Comparison of ENCODE assay signal across 1 cellular context in the genomic region with DNA sequence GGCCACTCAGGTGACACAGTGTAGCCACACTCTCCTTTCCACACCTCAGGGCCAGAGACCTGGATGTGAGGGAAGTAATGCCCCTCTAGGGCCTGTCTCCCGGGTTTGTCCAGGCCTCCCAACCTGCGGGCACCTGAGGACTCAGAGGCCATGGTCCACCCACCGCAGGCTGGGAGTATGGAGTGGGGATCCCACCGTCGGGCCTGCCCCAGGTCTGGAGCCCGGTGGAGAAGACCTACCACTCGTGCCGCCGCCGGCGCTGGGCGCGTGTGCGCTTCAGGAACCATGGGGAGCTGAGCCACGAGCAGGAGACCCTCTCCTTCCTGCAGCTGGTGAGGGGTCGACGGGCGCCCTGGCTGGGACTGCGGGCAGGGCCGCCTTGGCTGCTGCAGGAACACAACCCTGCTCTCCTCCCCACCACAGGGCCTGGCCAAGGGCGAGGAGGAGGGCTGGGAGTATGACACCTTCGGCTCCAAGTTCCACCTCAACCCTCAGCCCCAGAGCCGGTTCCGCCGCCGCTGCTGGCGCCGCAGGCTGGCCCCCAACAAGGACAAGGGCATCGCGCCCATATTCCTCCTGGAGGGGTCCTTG.
TF ChIP-seq lines count a peak whose summit lies in the region.

No MANE protein-coding gene starts in this region.

TF ChIP-seq in HepG2, 621 proteins besides CTCF, POLR2A, EP300 and RAD21:
- TF ChIP-seq, protein P1, sequence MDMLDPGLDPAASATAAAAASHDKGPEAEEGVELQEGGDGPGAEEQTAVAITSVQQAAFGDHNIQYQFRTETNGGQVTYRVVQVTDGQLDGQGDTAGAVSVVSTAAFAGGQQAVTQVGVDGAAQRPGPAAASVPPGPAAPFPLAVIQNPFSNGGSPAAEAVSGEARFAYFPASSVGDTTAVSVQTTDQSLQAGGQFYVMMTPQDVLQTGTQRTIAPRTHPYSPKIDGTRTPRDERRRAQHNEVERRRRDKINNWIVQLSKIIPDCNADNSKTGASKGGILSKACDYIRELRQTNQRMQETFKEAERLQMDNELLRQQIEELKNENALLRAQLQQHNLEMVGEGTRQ (IDR thresholded peaks at IDR 0.05; ENCODE audit: low read depth, low read length): no peak
- TF ChIP-seq, protein P1 (CRISPR knock-in tag; IDR thresholded peaks at IDR 0.05; ENCODE audit: borderline replicate concordance): 0 out of 2 replicates have a peak, but pooled peaks have one; percentile 29
- no peak for TF ChIP-seq ZNF546 (CRISPR knock-in tag; conservative IDR thresholded peaks at IDR 0.05)
- TF ChIP-seq MTA1 (CRISPR knock-in tag; IDR thresholded peaks at IDR 0.05; ENCODE audit: borderline replicate concordance): 0 out of 2 replicates have a peak, but pooled peaks have one; percentile 22
